In genomic region chr17:38254357-38254756, GRCh38 we compare ENCODE assay signal across 1 cellular context.
TF ChIP-seq lines count a peak whose summit lies in the region.
"Not testable (repeated sequence)": the region's sequence is repeated elsewhere in the genome, so short reads cannot be mapped to it uniquely, and the experiment has no call there.

No MANE protein-coding gene starts in this region.

TF ChIP-seq in K562, 482 proteins besides CTCF, POLR2A, EP300 and RAD21:
- TF ChIP-seq ATF3 (IDR thresholded peaks at IDR 0.05) (peak; percentile 29; the same call in 1 of the 2 replicates), CEBPG (tag; conservative IDR thresholded peaks at IDR 0.05 in 1 of 2, IDR thresholded peaks at IDR 0.05 in 1 of 2) (peak; percentile 52 to 77), CEBPB (tag; IDR thresholded peaks at IDR 0.05) (peak; percentile 69)
- not testable (repeated sequence) for TF ChIP-seq ATF3 (CRISPR knock-in tag; conservative IDR thresholded peaks at IDR 0.05); CEBPG (CRISPR knock-in tag; IDR thresholded peaks at IDR 0.05)
